Comparison of ENCODE assay signal across 22 cellular contexts in the genomic region with DNA sequence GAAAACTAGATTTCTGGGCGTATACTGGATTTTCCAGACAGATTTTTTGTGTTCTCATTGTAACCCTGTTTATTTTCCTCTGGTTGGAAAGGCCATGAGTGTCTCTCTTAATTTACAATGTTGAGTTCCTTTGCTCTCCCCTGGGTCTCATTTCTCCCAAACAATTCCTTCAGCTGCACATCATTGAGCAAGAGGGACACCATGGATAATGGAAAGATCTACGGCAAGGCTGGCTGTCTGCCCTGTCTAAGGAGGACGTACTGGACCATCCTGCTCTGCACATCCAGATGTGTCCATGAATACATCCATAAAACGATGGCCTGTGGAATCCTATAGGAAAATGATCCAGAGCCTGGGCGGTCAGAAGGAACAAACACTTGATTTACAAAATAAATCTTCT.
DNase-seq lines count a peak whose midpoint lies in the region; ATAC-seq, FAIRE-seq and TF ChIP-seq lines count a peak whose summit lies in the region.
"Had no signal": no experiment of that assay in that cellular context is flagged by ENCODE, and none has a peak within 500 bp of the region (broad histone marks: within the 10 kb centered on the region; RNA-seq: fewer than 3 reads in every experiment).

No MANE protein-coding gene starts in this region.

- in situ Hi-C loops in HepG2 (cut with HindIII; ENCODE audit: extremely low pct_ligation_motif_present, low pct_unique_long_range_greater_than_20kb): no loop called here

- BruUV-seq in HepG2 (replicated peaks; lab: Mats Ljungman, UMichigan): no TSS peak

- H3K9ac ChIP-seq in kidney (ENCODE audit: low read length in 2 of 2) (no peak overlapping the region), HepG2 (ENCODE audit: insufficient read depth, low read depth, low read length) (no peak overlapping the region)
- H3K9ac ChIP-seq: BLaER1 treated with 17β-estradiol and CSF1 and Interleukin-3, amounts not matched to agents 10 nM and 100 nM had no signal

- CTCF ChIA-PET in HepG2 (lab: Yijun Ruan, JAX; ENCODE audit: low intra/inter-chr PET ratio, low total read pairs): no interaction called here

- H3K9me3 ChIP-seq in heart right ventricle (no peaks in the 10 kb centered on the region), kidney (ENCODE audit: control insufficient read depth in 1 of 2, low read length in 2 of 2) (no peaks in the 10 kb centered on the region), psoas muscle (no peaks in the 10 kb centered on the region), uterus (no peaks in the 10 kb centered on the region), HepG2 (ENCODE audit: low read length) (no peaks in the 10 kb centered on the region)
- H3K9me3 ChIP-seq: BLaER1 treated with 17β-estradiol and CSF1 and Interleukin-3, amounts not matched to agents 10 nM and 100 nM had no signal

- intact Hi-C loops in heart right ventricle (cut with DNase I): loop anchor here in 3 of 10 donors (10.0 kb wide), 2 partner anchors 888 to 938 kb away; partner anchors contain the start of gene RGMA (in 2 of the 3)
- intact Hi-C loops in left cardiac atrium (cut with DNase I): no loop called here
- intact Hi-C loops in kidney (cut with DNase I): no loop called here
- intact Hi-C loops in psoas muscle (cut with DNase I): loop anchor here in 1 of 2 donors (10.0 kb wide), 1 partner anchor 938 kb away; no protein-coding TSS in a partner anchor
- intact Hi-C loops in uterus (cut with DNase I; ENCODE audit: low total_unique reads): no loop called here
- intact Hi-C loops in HepG2 (cut with micrococcal nuclease; ENCODE audit: unreplicated experiment): no loop called here

- peak in 6 of 8 donors; percentile 25 to 65 (median 52) for ATAC-seq in heart right ventricle
- ATAC-seq in left cardiac atrium: no peak
- peak in 1 of 4 donors; percentile 69 for ATAC-seq in psoas muscle
- no peak for ATAC-seq in HepG2
- ATAC-seq: CD8-positive, alpha-beta T cell; HCT116 had no signal

- TF ChIP-seq POLR2A in uterus (IDR thresholded peaks at IDR 0.05) (no peak), HepG2 (IDR thresholded peaks at IDR 0.05; ENCODE audit: insufficient read depth in 1 of 2, low read depth in 2 of 2, low read length in 2 of 2) (no peak)

- TF ChIP-seq RAD21 in HepG2 (CRISPR knock-in tag; IDR thresholded peaks at IDR 0.05): no peak

- FAIRE-seq in kidney (lab: Jason Lieb, UNC): no peak
- no peak for FAIRE-seq in HepG2 (lab: Jason Lieb, UNC)
- FAIRE-seq: D721Med, GM12892, GM18507, HTR-8/SVneo had no signal

- H3K36me3 ChIP-seq in heart right ventricle (no peaks in the 10 kb centered on the region), kidney (ENCODE audit: control insufficient read depth in 1 of 2, insufficient read depth in 2 of 2, low read length in 2 of 2) (no peaks in the 10 kb centered on the region), psoas muscle (ENCODE audit: insufficient read depth in 1 of 2, low read depth in 1 of 2) (peaks cover 0 to 3% of the 10 kb centered on the region in 2 donors), uterus (no peaks in the 10 kb centered on the region), HepG2 (replicated peaks in 1 of 2; ENCODE audit: control insufficient read depth in 1 of 2, insufficient read depth in 2 of 2, low read length in 2 of 2) (no peaks in the 10 kb centered on the region)
- H3K36me3 ChIP-seq: BLaER1 treated with 17β-estradiol and CSF1 and Interleukin-3, amounts not matched to agents 10 nM and 100 nM had no signal

- no peaks in the 10 kb centered on the region for H3K27me3 ChIP-seq in heart right ventricle
- H3K27me3 ChIP-seq in psoas muscle (ENCODE audit: insufficient read depth in 3 of 3, low read length in 2 of 3): no peaks in the 10 kb centered on the region
- no peaks in the 10 kb centered on the region for H3K27me3 ChIP-seq in uterus
- no peaks in the 10 kb centered on the region for H3K27me3 ChIP-seq in HepG2 (ENCODE audit: control insufficient read depth in 1 of 2, insufficient read depth in 2 of 2, low read length in 2 of 2)
- H3K27me3 ChIP-seq: BLaER1 treated with 17β-estradiol and CSF1 and Interleukin-3, amounts not matched to agents 10 nM and 100 nM had no signal

- POLR2A ChIA-PET in HepG2 (lab: Yijun Ruan, JAX): no interaction called here

- no peak overlapping the region for H3K4me2 ChIP-seq in HepG2 (ENCODE audit: low read depth, low read length)
- H3K4me2 ChIP-seq: BLaER1 treated with 17β-estradiol and CSF1 and Interleukin-3, amounts not matched to agents 10 nM and 100 nM had no signal

- H3K4me3 ChIP-seq in heart right ventricle: no peak overlapping the region
- no peak overlapping the region for H3K4me3 ChIP-seq in kidney (ENCODE audit: low read length in 2 of 2)
- no peak overlapping the region for H3K4me3 ChIP-seq in psoas muscle
- H3K4me3 ChIP-seq in uterus: no peak overlapping the region
- H3K4me3 ChIP-seq in HepG2 (replicated peaks in 1 of 3; ENCODE audit: insufficient read depth in 1 of 3, low read depth in 2 of 3, low read length in 3 of 3): no peak overlapping the region
- H3K4me3 ChIP-seq: BLaER1 treated with 17β-estradiol and CSF1 and Interleukin-3, amounts not matched to agents 10 nM and 100 nM had no signal

- WGBS in heart right ventricle, 2 donors: 59 to 68% methylated on average over 5 of the region's 5 CpGs
- 41 to 56% (median 51%) methylated on average over 5 of the region's 5 CpGs for WGBS in psoas muscle, 3 donors
- 21% methylated on average over 5 of the region's 5 CpGs for WGBS in HepG2 (ENCODE audit: low lambda C conversion rate)

- H2AFZ ChIP-seq in HepG2 (ENCODE audit: low read length): no peak overlapping the region

- no peaks in the 10 kb centered on the region for H3K79me2 ChIP-seq in HepG2 (ENCODE audit: insufficient read depth, low read length)

- no peak for TF ChIP-seq EP300 in HepG2 (IDR thresholded peaks at IDR 0.05; ENCODE audit: low read depth in 2 of 2, low read length in 2 of 2)
- no peak for TF ChIP-seq EP300 in HepG2 (CRISPR knock-in tag; IDR thresholded peaks at IDR 0.05; ENCODE audit: borderline replicate concordance)

- H3K4me1 ChIP-seq in heart right ventricle: no peaks in the 10 kb centered on the region
- no peaks in the 10 kb centered on the region for H3K4me1 ChIP-seq in kidney (ENCODE audit: control insufficient read depth in 1 of 2, insufficient read depth in 1 of 2, low read depth in 1 of 2, low read length in 2 of 2)
- H3K4me1 ChIP-seq in psoas muscle: no peaks in the 10 kb centered on the region
- H3K4me1 ChIP-seq in uterus: peaks cover 0 to 4% of the 10 kb centered on the region in 2 donors
- H3K4me1 ChIP-seq in HepG2 (ENCODE audit: insufficient read depth, low read length): no peaks in the 10 kb centered on the region
- H3K4me1 ChIP-seq: BLaER1 treated with 17β-estradiol and CSF1 and Interleukin-3, amounts not matched to agents 10 nM and 100 nM had no signal

- H3K27ac ChIP-seq in heart right ventricle (no peak overlapping the region), kidney (ENCODE audit: low read depth in 2 of 2, low read length in 2 of 2) (no peak overlapping the region), psoas muscle (no peak overlapping the region), uterus (no peak overlapping the region), HepG2 (ENCODE audit: extremely low read length, insufficient read depth, low read length) (no peak overlapping the region)
- H3K27ac ChIP-seq: BLaER1 treated with 17β-estradiol and CSF1 and Interleukin-3, amounts not matched to agents 10 nM and 100 nM had no signal

- TF ChIP-seq CTCF in heart right ventricle (IDR thresholded peaks at IDR 0.05): no peak
- TF ChIP-seq CTCF in kidney (IDR thresholded peaks at IDR 0.05; ENCODE audit: borderline replicate concordance, extremely low read depth, insufficient read depth): no peak
- TF ChIP-seq CTCF in psoas muscle (IDR thresholded peaks at IDR 0.05): no peak
- TF ChIP-seq CTCF in uterus (IDR thresholded peaks at IDR 0.05): no peak
- no peak for TF ChIP-seq CTCF in HepG2 (CRISPR knock-in tag; IDR thresholded peaks at IDR 0.05)

- H4K20me1 ChIP-seq in HepG2 (ENCODE audit: insufficient read depth, low read length): no peaks in the 10 kb centered on the region
- H4K20me1 ChIP-seq: BLaER1 treated with 17β-estradiol and CSF1 and Interleukin-3, amounts not matched to agents 10 nM and 100 nM had no signal

- DNase-seq in heart right ventricle (peak in 1 of 2 donors; percentile 33), left cardiac atrium (no peak), kidney (peak; percentile 73), psoas muscle (peak; percentile 49 to 74), uterus (peak; percentile 77 to 79), T-helper 2 cell (no peak), AG08395 (ENCODE audit: low spot score) (no peak), HepG2 (ENCODE audit: low spot score) (no peak)
- DNase-seq: CD8-positive, alpha-beta T cell; GOT3; MM.1S; NCI-H1092; NCI-H146; NCI-H2029 treated with DMSO at 0.1 percent for 48 hours; NCI-H2171 treated with DMSO at 0.1 percent for 48 hours; SIG-M5 had no signal

TF ChIP-seq in HepG2, 621 proteins besides CTCF, POLR2A, EP300 and RAD21 (continues in another document):
- TF ChIP-seq CENPX (CRISPR knock-in tag; IDR thresholded peaks at IDR 0.05) (no peak), ATF1 (CRISPR knock-in tag; IDR thresholded peaks at IDR 0.05) (no peak), THAP7 (CRISPR knock-in tag; IDR thresholded peaks at IDR 0.05) (no peak)
- TF ChIP-seq, protein P1, sequence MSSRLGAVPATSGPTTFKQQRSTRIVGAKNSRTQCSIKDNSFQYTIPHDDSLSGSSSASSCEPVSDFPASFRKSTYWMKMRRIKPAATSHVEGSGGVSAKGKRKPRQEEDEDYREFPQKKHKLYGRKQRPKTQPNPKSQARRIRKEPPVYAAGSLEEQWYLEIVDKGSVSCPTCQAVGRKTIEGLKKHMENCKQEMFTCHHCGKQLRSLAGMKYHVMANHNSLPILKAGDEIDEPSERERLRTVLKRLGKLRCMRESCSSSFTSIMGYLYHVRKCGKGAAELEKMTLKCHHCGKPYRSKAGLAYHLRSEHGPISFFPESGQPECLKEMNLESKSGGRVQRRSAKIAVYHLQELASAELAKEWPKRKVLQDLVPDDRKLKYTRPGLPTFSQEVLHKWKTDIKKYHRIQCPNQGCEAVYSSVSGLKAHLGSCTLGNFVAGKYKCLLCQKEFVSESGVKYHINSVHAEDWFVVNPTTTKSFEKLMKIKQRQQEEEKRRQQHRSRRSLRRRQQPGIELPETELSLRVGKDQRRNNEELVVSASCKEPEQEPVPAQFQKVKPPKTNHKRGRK (CRISPR knock-in tag; IDR thresholded peaks at IDR 0.05): no peak

Comparison
In these comparisons a context has a peak if more than half of its experiments do, and no peak if none do; other contexts are left out.
1. ATAC-seq: peak in heart right ventricle (6 of 8); none in left cardiac atrium (0 of 2) and HepG2 (single experiment).
2. DNase-seq: peak in kidney (single experiment), psoas muscle (2 of 2) and uterus (2 of 2); none in left cardiac atrium (single experiment), T-helper 2 cell (0 of 5), AG08395 (single experiment) and HepG2 (single experiment).